In the genomic region with DNA sequence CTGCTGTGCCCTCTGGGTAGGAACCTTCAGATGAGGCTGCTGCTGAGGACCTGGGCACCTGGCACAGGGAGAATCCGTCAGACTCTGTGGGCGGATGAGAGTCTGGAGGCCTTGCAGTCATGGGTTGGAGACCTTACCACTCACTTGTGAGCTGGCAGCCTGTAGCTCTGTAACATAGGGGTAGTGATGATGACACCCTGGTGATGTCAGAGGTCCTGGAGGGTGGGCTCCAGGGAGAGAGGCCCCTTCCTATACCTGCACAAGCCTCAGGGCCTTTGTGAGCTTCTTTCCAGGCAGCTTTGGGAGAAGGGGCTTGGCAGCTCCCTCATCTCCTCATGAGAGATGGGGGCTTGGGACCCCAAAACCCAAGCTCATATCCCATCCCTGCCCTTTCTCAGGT, we compare ENCODE assay signal across 9 cellular contexts. TPM values are rescaled to one million over a fixed set of nuclear protein-coding genes. Genes with fewer than 3 reads are reported as not detected.
DNase-seq lines count a peak whose midpoint lies in the region; ATAC-seq, FAIRE-seq and TF ChIP-seq lines count a peak whose summit lies in the region.
"Had no signal": no experiment of that assay in that cellular context is flagged by ENCODE, and none has a peak within 500 bp of the region (broad histone marks: within the 10 kb centered on the region; RNA-seq: fewer than 3 reads in every experiment).

No MANE protein-coding gene starts in this region.

- H3K9me3 Mint-ChIP-seq in glutamatergic neuron (ENCODE audit: unreplicated experiment) = no peaks in the 10 kb centered on the region

- H3K9me2 ChIP-seq in Karpas-422 (replicated peaks; ENCODE audit: insufficient read depth, low read length) = no peaks in the 10 kb centered on the region

- DNase-seq in Karpas-422 (no peak), GM12878 (ENCODE audit: low read depth, low spot score) (no peak), osteoblast (ENCODE audit: insufficient read length, low spot score, missing footprints) (peak; percentile 84), NCI-H345 treated with DMSO at 0.1 percent for 48 hours (lab: John Stamatoyannopoulos, UW; ENCODE audit: unreplicated experiment) (no peak), glutamatergic neuron (no peak)
- DNase-seq in stimulated activated CD4-positive, alpha-beta T cell treated with anti-CD3 and anti-CD28 coated beads, Interleukin-2, amount 100 ng/mL, for 24 hours = no peak
- DNase-seq: anterior cingulate cortex, KBM-7, RPMI8226 had no signal

- SMC1A ChIA-PET in GM12878 (lab: Charles Lee; ENCODE audit: uncharacterized antibody, unreplicated experiment) = no interaction called here

- no peaks in the 10 kb centered on the region for H3K36me3 Mint-ChIP-seq in glutamatergic neuron (ENCODE audit: unreplicated experiment)

- CTCF ChIA-PET in GM12878 (lab: Yijun Ruan, JAX) = no interaction called here

- in situ Hi-C loops in GM12878 (cut with MboI) = no loop called here

- H2AFZ ChIP-seq in Karpas-422 (ENCODE audit: low read length) (no peak overlapping the region), GM12878 (ENCODE audit: control insufficient read depth, low read depth, low read length) (no peak overlapping the region), osteoblast (ENCODE audit: low read length) (no peak overlapping the region)

- H3K4me2 ChIP-seq in Karpas-422 (ENCODE audit: low read depth, low read length, poor library complexity, severe bottlenecking) (peak overlapping the region; percentile 79), GM12878 (ENCODE audit: control insufficient read depth, insufficient read depth) (peak overlapping the region; percentile 95; the same call in 1 of the 2 replicates), osteoblast (ENCODE audit: insufficient read depth, low read length) (no peak overlapping the region)

- H3K27me3 Mint-ChIP-seq in glutamatergic neuron (ENCODE audit: unreplicated experiment) = no peaks in the 10 kb centered on the region

- WGBS in GM12878 (ENCODE audit: insufficient coverage, insufficient replicate concordance, low lambda C conversion rate, missing lambda C conversion rate) = 67% methylated on average over 2 of the region's 2 CpGs

- H3K4me3 Mint-ChIP-seq in glutamatergic neuron (ENCODE audit: unreplicated experiment) = no peak overlapping the region

- H3K9ac ChIP-seq in Karpas-422 (ENCODE audit: low read length) = peak overlapping the region; percentile 81
- no peak overlapping the region for H3K9ac ChIP-seq in GM12878 (ENCODE audit: control insufficient read depth, insufficient read depth, low read length)

- TF ChIP-seq EP300 in GM12878 (IDR thresholded peaks at IDR 0.05; ENCODE audit: borderline replicate concordance in 1 of 2, control insufficient read depth in 1 of 2, low read depth in 2 of 2, low read length in 2 of 2) = no peak

- H3K4me1 ChIP-seq in Karpas-422 (ENCODE audit: low read length) (peaks cover 31% of the 10 kb centered on the region), GM12878 (ENCODE audit: control insufficient read depth, insufficient read depth, low read length) (peaks cover 21% of the 10 kb centered on the region), osteoblast (ENCODE audit: insufficient read depth, low read length) (peaks cover 29% of the 10 kb centered on the region)

- H3K9me3 ChIP-seq in Karpas-422 (ENCODE audit: low read length) (no peaks in the 10 kb centered on the region), GM12878 (replicated peaks; ENCODE audit: control insufficient read depth, insufficient read depth, low read length) (no peaks in the 10 kb centered on the region), osteoblast (ENCODE audit: low read depth, low read length) (no peaks in the 10 kb centered on the region)

- ATAC-seq in GM12878 = no peak

- intact Hi-C loops in GM12878 (cut with micrococcal nuclease; ENCODE audit: unreplicated experiment) = no loop called here

- FAIRE-seq in GM12878 (lab: Jason Lieb, UNC) = no peak

- H3K4me3 ChIP-seq in Karpas-422 (ENCODE audit: low read length) (peak overlapping the region; percentile 77; the same call in 1 of the 2 replicates), GM12878 (no peak overlapping the region), osteoblast (ENCODE audit: insufficient read depth, low read length) (no peak overlapping the region)

- BruUV-seq in GM12878 (replicated peaks; lab: Mats Ljungman, UMichigan) = no TSS peak

- no peaks in the 10 kb centered on the region for H3K4me1 Mint-ChIP-seq in glutamatergic neuron (ENCODE audit: low read depth, unreplicated experiment)

- H3K36me3 ChIP-seq in Karpas-422 (ENCODE audit: insufficient read depth, low read length) = no peaks in the 10 kb centered on the region
- peaks cover 0 to 5% of the 10 kb centered on the region in 2 experiments; a peak in 3 of 4 replicates for H3K36me3 ChIP-seq in GM12878 (ENCODE audit: control insufficient read depth in 2 of 2, insufficient read depth in 2 of 2, low read length in 1 of 2)
- H3K36me3 ChIP-seq in osteoblast (ENCODE audit: insufficient read depth, low read length) = peaks cover 20% of the 10 kb centered on the region

- TF ChIP-seq CTCF in GM12878 (IDR thresholded peaks at IDR 0.05 in 2 of 3, conservative IDR thresholded peaks at IDR 0.05 in 1 of 3; ENCODE audit: control insufficient read depth in 2 of 3, extremely low read depth in 1 of 3, insufficient read depth in 1 of 3, low read depth in 3 of 3, low read length in 3 of 3) = no peak
- no peak for TF ChIP-seq CTCF in osteoblast (IDR thresholded peaks at IDR 0.05; ENCODE audit: extremely low read depth, low read depth, low read length)
- no peak for TF ChIP-seq CTCF in glutamatergic neuron (IDR thresholded peaks at IDR 0.05; ENCODE audit: partially characterized antibody, unreplicated experiment)

- no peak for TF ChIP-seq RAD21 in GM12878 (IDR thresholded peaks at IDR 0.05; ENCODE audit: insufficient read depth, low read depth, low read length)

- H3K79me2 ChIP-seq in Karpas-422 (ENCODE audit: low read length) (peaks cover 14% of the 10 kb centered on the region), GM12878 (ENCODE audit: control insufficient read depth, insufficient read depth, low read length) (peaks cover 13% of the 10 kb centered on the region), osteoblast (ENCODE audit: insufficient read depth, low read length) (peaks cover 39% of the 10 kb centered on the region)

- RAD21 ChIA-PET in GM12878 (lab: Charles Lee; ENCODE audit: unreplicated experiment) = no interaction called here

- H4K20me1 ChIP-seq in Karpas-422 (ENCODE audit: insufficient read depth, low read depth, low read length) (peaks cover 6% of the 10 kb centered on the region; the same call in 1 of the 2 replicates), GM12878 (ENCODE audit: control insufficient read depth, insufficient read depth) (no peaks in the 10 kb centered on the region), osteoblast (ENCODE audit: insufficient read depth, low read length) (peaks cover 15% of the 10 kb centered on the region)

- POLR2A ChIA-PET in GM12878 (lab: Charles Lee) = no interaction called here

- H3K27me3 ChIP-seq in Karpas-422 (ENCODE audit: low read length) = no peaks in the 10 kb centered on the region
- no peaks in the 10 kb centered on the region for H3K27me3 ChIP-seq in GM12878 (replicated peaks in 1 of 2; ENCODE audit: control insufficient read depth in 2 of 2, insufficient read depth in 2 of 2, low read length in 1 of 2)
- H3K27me3 ChIP-seq in osteoblast (ENCODE audit: insufficient read depth, low read length) = no peaks in the 10 kb centered on the region

- no peak for TF ChIP-seq POLR2A in GM12878 (IDR thresholded peaks at IDR 0.05; ENCODE audit: low read depth, low read length)

- H3K27ac Mint-ChIP-seq in glutamatergic neuron (ENCODE audit: unreplicated experiment) = no peak overlapping the region

- H3K27ac ChIP-seq in Karpas-422 (ENCODE audit: low read length) (no peak overlapping the region), GM12878 (ENCODE audit: control insufficient read depth, insufficient read depth) (no peak overlapping the region), osteoblast (ENCODE audit: low read depth, low read length) (peak overlapping the region; percentile 82)

RNA-seq across cellular contexts. Expression of a gene that starts 1.6 kb away (rescaled TPM):
- total RNA-seq in Karpas-422 (2014; rRNA removed; shearing (Covaris generic); ENCODE audit: low replicate concordance) = 4.5 and 14.2 TPM in 2 replicates
- total RNA-seq in GM12878 (2013; cell fraction: nucleolus; rRNA removed) = 27.7 and 31.4 TPM in 2 replicates
- total RNA-seq in GM12878 (2014; rRNA removed) = 6.6 and 7.3 TPM in 2 replicates
- total RNA-seq in GM12878 (2014; rRNA removed; fragmentation: Illumina TruSeq; extraction: Trizol) = 1.6 and 1.7 TPM in 2 replicates
- total RNA-seq in GM12878 (2021) = 8.3 and 8.4 TPM in 2 replicates
- 1.2 TPM for polyA plus RNA-seq in GM12878 (2011; ENCODE audit: low read depth)
- 2.3 and 3.9 TPM in 2 replicates for polyA plus RNA-seq in GM12878 (2011; rRNA removed)
- 9.7 and 10.0 TPM in 2 replicates for polyA plus RNA-seq in GM12878 (2011; cell fraction: cytosol; rRNA removed)
- 24.2 and 29.4 TPM in 2 replicates for polyA plus RNA-seq in GM12878 (2011; cell fraction: nucleus; rRNA removed)
- polyA plus RNA-seq in GM12878 (2012) = 6.0 and 9.4 TPM in 2 replicates
- 0.35 and 1.4 TPM in 2 replicates for polyA plus RNA-seq in GM12878 (2014; fragmentation: Illumina TruSeq; extraction: Trizol)
- under 1 TPM; 0.16 to 0.42 TPM for polyA plus RNA-seq in GM12878 (2014; fragmentation: Nextera tagmentation; extraction: Ambion mirVana)
- 4.2 and 6.1 TPM in 2 replicates for polyA plus RNA-seq in GM12878 (2014; rRNA removed)
- polyA plus RNA-seq in GM12878 (2016; fragmentation: Nextera tagmentation; extraction: Ambion mirVana) = 1 to 10 TPM; 7.1 to 9.2 TPM
- 7.0 and 15.9 TPM in 2 replicates for polyA minus RNA-seq in GM12878 (2011; rRNA and poly(A)+ RNA removed)
- polyA minus RNA-seq in GM12878 (2011; cell fraction: cytosol; rRNA and poly(A)+ RNA removed) = 3.1 and 3.6 TPM in 2 replicates
- polyA minus RNA-seq in GM12878 (2011; cell fraction: nucleus; rRNA and poly(A)+ RNA removed) = 15.2 and 20.4 TPM in 2 replicates
- 14.5 and 16.5 TPM in 2 replicates for total RNA-seq in osteoblast
- 7.4 TPM for total RNA-seq in glutamatergic neuron (ENCODE audit: unreplicated experiment)

RNA-seq across cellular contexts. Expression of a gene that starts 3.6 kb away (rescaled TPM):
- total RNA-seq in Karpas-422 (2014; rRNA removed; shearing (Covaris generic); ENCODE audit: low replicate concordance) = 128 and 166 TPM in 2 replicates
- total RNA-seq in GM12878 (2013; cell fraction: nucleolus; rRNA removed) = 93.7 and 103 TPM in 2 replicates
- total RNA-seq in GM12878 (2014; rRNA removed) (109 and 118 TPM in 2 replicates), GM12878 (2014; rRNA removed; fragmentation: Illumina TruSeq; extraction: Trizol) (83.1 and 84.3 TPM in 2 replicates), GM12878 (2021) (169 and 182 TPM in 2 replicates), osteoblast (208 and 212 TPM in 2 replicates), glutamatergic neuron (ENCODE audit: unreplicated experiment) (203 TPM)
- 124 TPM for polyA plus RNA-seq in GM12878 (2011; ENCODE audit: low read depth)
- polyA plus RNA-seq in GM12878 (2011; rRNA removed) (110 and 200 TPM in 2 replicates), GM12878 (2014; fragmentation: Illumina TruSeq; extraction: Trizol) (75.4 and 94.4 TPM in 2 replicates), GM12878 (2014; fragmentation: Nextera tagmentation; extraction: Ambion mirVana) (10 to 100 TPM; 22.2 to 33.0 TPM), GM12878 (2014; rRNA removed) (122 and 124 TPM in 2 replicates), GM12878 (2016; fragmentation: Nextera tagmentation; extraction: Ambion mirVana) (100 to 1,000 TPM; 128 to 139 TPM)
- 246 and 320 TPM in 2 replicates for polyA plus RNA-seq in GM12878 (2011; cell fraction: cytosol; rRNA removed)
- 551 and 585 TPM in 2 replicates for polyA plus RNA-seq in GM12878 (2011; cell fraction: nucleus; rRNA removed)
- 116 and 131 TPM in 2 replicates for polyA plus RNA-seq in GM12878 (2012)
- polyA minus RNA-seq in GM12878 (2011; rRNA and poly(A)+ RNA removed) = 230 and 280 TPM in 2 replicates
- 123 and 124 TPM in 2 replicates for polyA minus RNA-seq in GM12878 (2011; cell fraction: cytosol; rRNA and poly(A)+ RNA removed)
- 69.9 and 94.9 TPM in 2 replicates for polyA minus RNA-seq in GM12878 (2011; cell fraction: nucleus; rRNA and poly(A)+ RNA removed)

RNA-seq across cellular contexts. Expression of a gene that starts 36.7 kb away (rescaled TPM):
- 12.0 and 12.1 TPM in 2 replicates for total RNA-seq in Karpas-422 (2014; rRNA removed; shearing (Covaris generic); ENCODE audit: low replicate concordance)
- total RNA-seq in GM12878 (2013; cell fraction: nucleolus; rRNA removed) = 3.1 and 3.5 TPM in 2 replicates
- 5.9 and 7.8 TPM in 2 replicates for total RNA-seq in GM12878 (2014; rRNA removed)
- 1.9 and 3.0 TPM in 2 replicates for total RNA-seq in GM12878 (2014; rRNA removed; fragmentation: Illumina TruSeq; extraction: Trizol)
- 8.8 and 9.2 TPM in 2 replicates for total RNA-seq in GM12878 (2021)
- 1.3 TPM for polyA plus RNA-seq in GM12878 (2011; ENCODE audit: low read depth)
- polyA plus RNA-seq in GM12878 (2011; rRNA removed) = 1.5 and 3.7 TPM in 2 replicates
- polyA plus RNA-seq in GM12878 (2011; cell fraction: cytosol; rRNA removed) = 6.0 and 9.3 TPM in 2 replicates
- polyA plus RNA-seq in GM12878 (2011; cell fraction: nucleus; rRNA removed) = 6.7 and 10.5 TPM in 2 replicates
- 2.8 and 3.0 TPM in 2 replicates for polyA plus RNA-seq in GM12878 (2012)
- 0.70 and 2.0 TPM in 2 replicates for polyA plus RNA-seq in GM12878 (2014; fragmentation: Illumina TruSeq; extraction: Trizol)
- under 1 TPM; 0.02 TPM for polyA plus RNA-seq in GM12878 (2014; fragmentation: Nextera tagmentation; extraction: Ambion mirVana)
- 8.7 and 9.8 TPM in 2 replicates for polyA plus RNA-seq in GM12878 (2014; rRNA removed)
- polyA plus RNA-seq in GM12878 (2016; fragmentation: Nextera tagmentation; extraction: Ambion mirVana) = 1 to 10 TPM in 1 of 2 experiments, under 1 TPM in 1; 0.82 to 1.3 TPM
- 3.9 and 8.6 TPM in 2 replicates for polyA minus RNA-seq in GM12878 (2011; rRNA and poly(A)+ RNA removed)
- polyA minus RNA-seq in GM12878 (2011; cell fraction: cytosol; rRNA and poly(A)+ RNA removed) = 3.6 and 4.1 TPM in 2 replicates
- polyA minus RNA-seq in GM12878 (2011; cell fraction: nucleus; rRNA and poly(A)+ RNA removed) = 1.9 and 3.4 TPM in 2 replicates
- 41.0 and 50.3 TPM in 2 replicates for total RNA-seq in osteoblast
- total RNA-seq in glutamatergic neuron (ENCODE audit: unreplicated experiment) = 84.6 TPM

RNA-seq across cellular contexts. Expression of a gene that starts 52.7 kb away (rescaled TPM):
- total RNA-seq in Karpas-422 (2014; rRNA removed; shearing (Covaris generic); ENCODE audit: low replicate concordance) = 19.0 and 34.9 TPM in 2 replicates
- 164 and 173 TPM in 2 replicates for total RNA-seq in GM12878 (2013; cell fraction: nucleolus; rRNA removed)
- 32.8 and 39.5 TPM in 2 replicates for total RNA-seq in GM12878 (2014; rRNA removed)
- total RNA-seq in GM12878 (2014; rRNA removed; fragmentation: Illumina TruSeq; extraction: Trizol) = 31.3 and 33.6 TPM in 2 replicates
- total RNA-seq in GM12878 (2021) = 50.0 and 51.9 TPM in 2 replicates
- 21.7 TPM for polyA plus RNA-seq in GM12878 (2011; ENCODE audit: low read depth)
- 21.6 and 25.3 TPM in 2 replicates for polyA plus RNA-seq in GM12878 (2011; rRNA removed)
- 19.3 and 20.7 TPM in 2 replicates for polyA plus RNA-seq in GM12878 (2011; cell fraction: cytosol; rRNA removed)
- polyA plus RNA-seq in GM12878 (2011; cell fraction: nucleus; rRNA removed) = 38.3 and 45.7 TPM in 2 replicates
- 21.7 and 22.5 TPM in 2 replicates for polyA plus RNA-seq in GM12878 (2012)
- 22.8 and 30.8 TPM in 2 replicates for polyA plus RNA-seq in GM12878 (2014; fragmentation: Illumina TruSeq; extraction: Trizol)
- polyA plus RNA-seq in GM12878 (2014; fragmentation: Nextera tagmentation; extraction: Ambion mirVana) = 10 to 100 TPM in 1 of 2 experiments, 1 to 10 TPM in 1; 4.2 to 11.5 TPM
- polyA plus RNA-seq in GM12878 (2014; rRNA removed) = 30.0 and 30.2 TPM in 2 replicates
- polyA plus RNA-seq in GM12878 (2016; fragmentation: Nextera tagmentation; extraction: Ambion mirVana) = 10 to 100 TPM; 35.3 to 39.4 TPM
- polyA minus RNA-seq in GM12878 (2011; rRNA and poly(A)+ RNA removed) = 46.9 and 51.2 TPM in 2 replicates
- 11.1 and 19.5 TPM in 2 replicates for polyA minus RNA-seq in GM12878 (2011; cell fraction: cytosol; rRNA and poly(A)+ RNA removed)
- polyA minus RNA-seq in GM12878 (2011; cell fraction: nucleus; rRNA and poly(A)+ RNA removed) = 39.4 and 60.5 TPM in 2 replicates
- total RNA-seq in osteoblast = 36.2 and 39.5 TPM in 2 replicates
- 58.6 TPM for total RNA-seq in glutamatergic neuron (ENCODE audit: unreplicated experiment)

RNA-seq across cellular contexts. Expression of a gene that starts 53.0 kb away (rescaled TPM):
- total RNA-seq in Karpas-422 (2014; rRNA removed; shearing (Covaris generic); ENCODE audit: low replicate concordance) = 12.7 and 14.4 TPM in 2 replicates
- 18.5 and 19.9 TPM in 2 replicates for total RNA-seq in GM12878 (2013; cell fraction: nucleolus; rRNA removed)
- 10.4 and 11.6 TPM in 2 replicates for total RNA-seq in GM12878 (2014; rRNA removed)
- total RNA-seq in GM12878 (2014; rRNA removed; fragmentation: Illumina TruSeq; extraction: Trizol) = 9.6 and 10.9 TPM in 2 replicates
- 14.6 and 16.4 TPM in 2 replicates for total RNA-seq in GM12878 (2021)
- 7.6 TPM for polyA plus RNA-seq in GM12878 (2011; ENCODE audit: low read depth)
- 5.3 and 6.4 TPM in 2 replicates for polyA plus RNA-seq in GM12878 (2011; rRNA removed)
- 7.0 and 7.7 TPM in 2 replicates for polyA plus RNA-seq in GM12878 (2011; cell fraction: cytosol; rRNA removed)
- 8.9 and 10.0 TPM in 2 replicates for polyA plus RNA-seq in GM12878 (2011; cell fraction: nucleus; rRNA removed)
- polyA plus RNA-seq in GM12878 (2012) = 10.2 and 10.3 TPM in 2 replicates
- 12.1 and 13.4 TPM in 2 replicates for polyA plus RNA-seq in GM12878 (2014; fragmentation: Illumina TruSeq; extraction: Trizol)
- under 1 TPM; 0.52 to 0.77 TPM for polyA plus RNA-seq in GM12878 (2014; fragmentation: Nextera tagmentation; extraction: Ambion mirVana)
- 9.7 and 9.9 TPM in 2 replicates for polyA plus RNA-seq in GM12878 (2014; rRNA removed)
- polyA plus RNA-seq in GM12878 (2016; fragmentation: Nextera tagmentation; extraction: Ambion mirVana) = 1 to 10 TPM; 4.5 to 4.7 TPM
- 10.2 and 14.8 TPM in 2 replicates for polyA minus RNA-seq in GM12878 (2011; rRNA and poly(A)+ RNA removed)
- 5.1 TPM in 2 replicates for polyA minus RNA-seq in GM12878 (2011; cell fraction: cytosol; rRNA and poly(A)+ RNA removed)
- polyA minus RNA-seq in GM12878 (2011; cell fraction: nucleus; rRNA and poly(A)+ RNA removed) = 8.0 and 12.5 TPM in 2 replicates
- 22.1 TPM in 2 replicates for total RNA-seq in osteoblast
- total RNA-seq in glutamatergic neuron (ENCODE audit: unreplicated experiment) = 14.0 TPM
